ENCODE assay signal across 9 cellular contexts in genomic region chr12:81128930-81129554, GRCh38. TPM values are rescaled to one million over a fixed set of nuclear protein-coding genes. Genes with fewer than 3 reads are reported as not detected.
A peak's percentile ranks its signal among the peaks of the same experiment; 100 is the strongest.
DNase-seq lines count a peak whose midpoint lies in the region; ATAC-seq, FAIRE-seq and TF ChIP-seq lines count a peak whose summit lies in the region.
"Had no signal": no experiment of that assay in that cellular context is flagged by ENCODE, and none has a peak within 500 bp of the region (broad histone marks: within the 10 kb centered on the region; RNA-seq: fewer than 3 reads in every experiment).

No MANE protein-coding gene starts in this region.

- H3K4me3 ChIP-seq in body of pancreas = no peak overlapping the region
- H3K4me3 ChIP-seq in uterus = no peak overlapping the region

- 3 to 7% methylated on average over 2 of the region's 2 CpGs for WGBS in body of pancreas, 2 donors

- DNase-seq in D721Med (ENCODE audit: insufficient read length, low spot score) (no peak), NCI-H345 (lab: John Stamatoyannopoulos, UW) (peak; percentile 65), body of pancreas (peak; percentile 26 to 52 (median 47)), islet precursor cell (peak; percentile 70), uterus (peak in 1 of 2 donors; percentile 19)
- no peak for DNase-seq in stimulated activated naive CD8-positive, alpha-beta T cell treated with anti-CD3 and anti-CD28 coated beads, Interleukin-15, amount 100 ng/mL, for 72 hours

- peaks cover 0 to 8% of the 10 kb centered on the region in 2 donors for H3K9me3 Mint-ChIP-seq in stimulated activated naive CD8-positive, alpha-beta T cell treated with anti-CD3 and anti-CD28 coated beads, Interleukin-15, amount 100 ng/mL, for 72 hours

- peak; percentile 87 for TF ChIP-seq CTCF in D721Med (IDR thresholded peaks at IDR 0.05; ENCODE audit: insufficient read depth, missing control alignments)
- TF ChIP-seq CTCF in body of pancreas (IDR thresholded peaks at IDR 0.05) = peak; percentile 60 to 77 (median 77)
- TF ChIP-seq CTCF in uterus (IDR thresholded peaks at IDR 0.05) = peak; percentile 31 to 63 (median 48)

- H3K4me1 Mint-ChIP-seq in stimulated activated naive CD8-positive, alpha-beta T cell treated with anti-CD3 and anti-CD28 coated beads, Interleukin-15, amount 100 ng/mL, for 72 hours = no peaks in the 10 kb centered on the region

- intact Hi-C loops in body of pancreas (cut with DNase I) (no loop called here), uterus (cut with DNase I; ENCODE audit: low total_unique reads) (no loop called here)

- H3K27me3 ChIP-seq in body of pancreas (no peaks in the 10 kb centered on the region), uterus (no peaks in the 10 kb centered on the region)

- H3K9me3 ChIP-seq in body of pancreas (no peaks in the 10 kb centered on the region), uterus (no peaks in the 10 kb centered on the region)

- H3K4me1 ChIP-seq in body of pancreas = no peaks in the 10 kb centered on the region
- H3K4me1 ChIP-seq in uterus = no peaks in the 10 kb centered on the region

- TF ChIP-seq POLR2A in body of pancreas (IDR thresholded peaks at IDR 0.05) = no peak
- TF ChIP-seq POLR2A in uterus (IDR thresholded peaks at IDR 0.05) = no peak

- no peaks in the 10 kb centered on the region for H3K36me3 ChIP-seq in body of pancreas (replicated peaks in 1 of 2; ENCODE audit: insufficient read depth in 1 of 2, low read depth in 2 of 2)
- H3K36me3 ChIP-seq in uterus = no peaks in the 10 kb centered on the region

- ATAC-seq in GM19463 (IDR thresholded peaks at IDR 0.05; ENCODE audit: unreplicated experiment) = peak; percentile 98
- peak; percentile 100 for ATAC-seq in HG03378 (IDR thresholded peaks at IDR 0.05; ENCODE audit: unreplicated experiment)
- peak; percentile 87 for ATAC-seq in body of pancreas
- ATAC-seq in stimulated activated naive CD8-positive, alpha-beta T cell treated with anti-CD3 and anti-CD28 coated beads, Interleukin-15, amount 100 ng/mL, for 72 hours = no peak

- H3K4me3 Mint-ChIP-seq in stimulated activated naive CD8-positive, alpha-beta T cell treated with anti-CD3 and anti-CD28 coated beads, Interleukin-15, amount 100 ng/mL, for 72 hours = no peak overlapping the region
- H3K4me3 Mint-ChIP-seq: T-helper 1 cell treated with Interleukin-12 subunit alpha and Interleukin-12 subunit beta and Interleukin-4 antibody, amounts not matched to agents 30 μg/mL and 1 μg/mL, for 36 hours had no signal

- H3K27ac ChIP-seq in body of pancreas (no peak overlapping the region), uterus (no peak overlapping the region)

- FAIRE-seq in D721Med (lab: Jason Lieb, UNC) = peak; percentile 97

- no peaks in the 10 kb centered on the region for H3K27me3 Mint-ChIP-seq in stimulated activated naive CD8-positive, alpha-beta T cell treated with anti-CD3 and anti-CD28 coated beads, Interleukin-15, amount 100 ng/mL, for 72 hours

- no peak overlapping the region for H3K27ac Mint-ChIP-seq in stimulated activated naive CD8-positive, alpha-beta T cell treated with anti-CD3 and anti-CD28 coated beads, Interleukin-15, amount 100 ng/mL, for 72 hours
- H3K27ac Mint-ChIP-seq: T-helper 1 cell treated with Interleukin-12 subunit alpha and Interleukin-12 subunit beta and Interleukin-4 antibody, amounts not matched to agents 30 μg/mL and 1 μg/mL, for 36 hours had no signal

RNA-seq across cellular contexts. Expression of gene ACSS3, which starts 51.2 kb away (rescaled TPM):
- 10 to 100 TPM in 1 of 2 donors, 1 to 10 TPM in 1; 9.9 to 27.7 TPM for total RNA-seq in body of pancreas
- 10 to 100 TPM; 25.6 to 62.2 (median 47.7) TPM for total RNA-seq in uterus

Comparison
In these comparisons a context has a peak if more than half of its experiments do, and no peak if none do; other contexts are left out.
1. DNase-seq: peak in NCI-H345 (single experiment), body of pancreas (4 of 4) and islet precursor cell (single experiment); none in D721Med (single experiment) and stimulated activated naive CD8-positive, alpha-beta T cell treated with anti-CD3 and anti-CD28 coated beads, Interleukin-15, amount 100 ng/mL, for 72 hours (0 of 2).
2. Peak in every context shown above with its lines, with median percentiles within 50 percentile points of each other: CTCF ChIP-seq.